ENCODE assay signal across 19 cellular contexts in the genomic region with DNA sequence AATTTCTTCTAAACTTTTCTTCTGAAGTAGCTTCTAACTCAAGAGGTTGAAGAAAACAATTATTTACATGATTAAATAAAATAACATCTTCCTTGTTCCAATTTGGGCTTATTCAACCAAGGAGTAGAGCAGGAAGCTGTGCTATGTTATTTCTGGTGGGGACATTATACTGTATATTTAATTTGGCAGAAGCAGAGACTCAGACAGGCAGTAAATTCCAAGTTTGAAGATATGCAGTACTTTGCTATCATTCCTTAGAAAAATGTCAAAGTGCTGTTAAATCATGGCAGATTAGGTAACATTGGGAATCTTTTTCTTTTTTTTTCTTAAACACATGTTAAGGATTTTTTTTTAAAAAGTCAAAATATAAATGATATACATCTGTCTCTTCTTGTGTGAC.
A peak's percentile ranks its signal among the peaks of the same experiment; 100 is the strongest.
DNase-seq lines count a peak whose midpoint lies in the region; ATAC-seq and TF ChIP-seq lines count a peak whose summit lies in the region.
"Had no signal": no experiment of that assay in that cellular context is flagged by ENCODE, and none has a peak within 500 bp of the region (broad histone marks: within the 10 kb centered on the region; RNA-seq: fewer than 3 reads in every experiment).

No MANE protein-coding gene starts in this region.

- peaks cover 0 to 3% of the 10 kb centered on the region in 2 donors for H3K4me1 ChIP-seq in ascending aorta

- intact Hi-C loops in Right ventricle myocardium superior (cut with DNase I) = loop anchor here (10.0 kb wide), 1 partner anchor 1370 kb away; no protein-coding TSS in a partner anchor
- intact Hi-C loops in ascending aorta (cut with DNase I) = no loop called here

- no peaks in the 10 kb centered on the region for H3K36me3 ChIP-seq in ascending aorta

- DNase-seq in AG10803 (ENCODE audit: low read depth) (peak; percentile 18), dedifferentiated amniotic fluid mesenchymal stem cell (ENCODE audit: extremely low spot score) (peak; percentile 30), left kidney (ENCODE audit: low read depth, low spot score) (peak; percentile 42), Right ventricle myocardium superior (no peak), ascending aorta (ENCODE audit: low spot score in 2 of 2) (no peak)
- DNase-seq in activated CD4-positive, alpha-beta T cell treated with anti-CD3 and anti-CD28 coated beads for 1 hour = no peak
- DNase-seq: CD4-positive, alpha-beta memory T cell; DMS79; KBM-7; NCI-H1417 treated with DMSO at 0.1 percent for 48 hours; NCI-H1930; NCI-H2171 treated with DMSO at 0.1 percent for 48 hours; NCI-H446 treated with DMSO at 0.1 percent for 48 hours; NCI-H748 treated with DMSO at 0.1 percent for 48 hours had no signal

- H3K9me3 ChIP-seq in ascending aorta = no peaks in the 10 kb centered on the region

- no peak overlapping the region for H3K27ac ChIP-seq in ascending aorta
- H3K27ac ChIP-seq: 22Rv1, RWPE1 had no signal

- H3K4me3 ChIP-seq in AG10803 (ENCODE audit: low read length) = no peak overlapping the region
- H3K4me3 ChIP-seq in ascending aorta = no peak overlapping the region

- TF ChIP-seq CTCF in AG10803 (conservative IDR thresholded peaks at IDR 0.05; ENCODE audit: low read length) (no peak), ascending aorta (IDR thresholded peaks at IDR 0.05) (no peak)

- H3K27me3 ChIP-seq in ascending aorta = no peaks in the 10 kb centered on the region

- ATAC-seq in SK-N-SH treated with all-trans-retinoic acid at 6 μM for 48 hours (peak; percentile 63), Right ventricle myocardium superior (ENCODE audit: poor library complexity) (no peak), GM18861 (IDR thresholded peaks at IDR 0.05; ENCODE audit: unreplicated experiment) (no peak)
- ATAC-seq: HCT116 had no signal

TF ChIP-seq in SK-N-SH treated with all-trans-retinoic acid at 6 μM for 48 hours, 23 proteins besides CTCF, POLR2A, EP300 and RAD21:
- no peak for TF ChIP-seq ZNF565 (CRISPR knock-in tag; conservative IDR thresholded peaks at IDR 0.05; ENCODE audit: low read depth)
- TF ChIP-seq CSRNP3 (CRISPR knock-in tag; IDR thresholded peaks at IDR 0.05) = no peak
- TF ChIP-seq ISL1 (CRISPR knock-in tag; IDR thresholded peaks at IDR 0.05) = peak; percentile 93
- no peak for TF ChIP-seq OSR1 (CRISPR knock-in tag; IDR thresholded peaks at IDR 0.05)
- no peak for TF ChIP-seq ZFP3 (CRISPR knock-in tag; IDR thresholded peaks at IDR 0.05)
- TF ChIP-seq ESRRG (CRISPR knock-in tag; IDR thresholded peaks at IDR 0.05) = no peak
- TF ChIP-seq, protein P1, sequence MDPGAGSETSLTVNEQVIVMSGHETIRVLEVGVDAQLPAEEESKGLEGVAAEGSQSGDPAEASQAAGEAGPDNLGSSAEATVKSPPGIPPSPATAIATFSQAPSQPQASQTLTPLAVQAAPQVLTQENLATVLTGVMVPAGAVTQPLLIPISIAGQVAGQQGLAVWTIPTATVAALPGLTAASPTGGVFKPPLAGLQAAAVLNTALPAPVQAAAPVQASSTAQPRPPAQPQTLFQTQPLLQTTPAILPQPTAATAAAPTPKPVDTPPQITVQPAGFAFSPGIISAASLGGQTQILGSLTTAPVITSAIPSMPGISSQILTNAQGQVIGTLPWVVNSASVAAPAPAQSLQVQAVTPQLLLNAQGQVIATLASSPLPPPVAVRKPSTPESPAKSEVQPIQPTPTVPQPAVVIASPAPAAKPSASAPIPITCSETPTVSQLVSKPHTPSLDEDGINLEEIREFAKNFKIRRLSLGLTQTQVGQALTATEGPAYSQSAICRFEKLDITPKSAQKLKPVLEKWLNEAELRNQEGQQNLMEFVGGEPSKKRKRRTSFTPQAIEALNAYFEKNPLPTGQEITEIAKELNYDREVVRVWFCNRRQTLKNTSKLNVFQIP (CRISPR knock-in tag; IDR thresholded peaks at IDR 0.05; ENCODE audit: borderline replicate concordance, low read depth) = no peak; the same call in 1 of the 2 replicates
- TF ChIP-seq GLIS3 (CRISPR knock-in tag; IDR thresholded peaks at IDR 0.05) = no peak
- TF ChIP-seq ZNF70 (CRISPR knock-in tag; IDR thresholded peaks at IDR 0.05) = no peak

Comparison
In these comparisons a context has a peak if more than half of its experiments do, and no peak if none do; other contexts are left out.
1. DNase-seq: peak in AG10803 (single experiment), dedifferentiated amniotic fluid mesenchymal stem cell (single experiment) and left kidney (single experiment); none in Right ventricle myocardium superior (single experiment), ascending aorta (0 of 2) and activated CD4-positive, alpha-beta T cell treated with anti-CD3 and anti-CD28 coated beads for 1 hour (single experiment).